17 cellular contexts compared by ENCODE assay signal in the genomic region with DNA sequence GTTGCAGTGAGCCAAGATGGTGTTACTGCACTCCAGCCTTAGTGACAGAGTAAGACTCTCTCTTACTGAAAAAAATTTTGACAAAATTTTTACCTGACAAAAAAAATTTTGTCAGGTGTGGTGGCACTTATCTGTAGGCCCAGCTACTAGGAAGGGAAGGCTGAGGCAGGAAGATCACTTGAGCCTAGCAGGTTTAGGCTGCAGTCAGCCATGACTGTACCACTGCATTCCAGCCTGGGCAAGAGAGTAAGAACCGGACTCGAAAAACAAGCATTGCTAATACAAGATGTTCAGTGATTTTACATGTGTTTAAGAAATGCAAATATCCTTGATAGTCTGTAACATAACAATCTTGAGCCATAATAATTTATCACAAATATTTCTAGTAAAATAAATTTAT. TPM values are rescaled to one million over a fixed set of nuclear protein-coding genes. Genes with fewer than 3 reads are reported as not detected.
DNase-seq lines count a peak whose midpoint lies in the region; ATAC-seq and TF ChIP-seq lines count a peak whose summit lies in the region.
"Had no signal": no experiment of that assay in that cellular context is flagged by ENCODE, and none has a peak within 500 bp of the region (broad histone marks: within the 10 kb centered on the region; RNA-seq: fewer than 3 reads in every experiment).

No MANE protein-coding gene starts in this region.

- H3K27me3 Mint-ChIP-seq in activated naive CD4-positive, alpha-beta T cell treated with anti-CD3 and anti-CD28 coated beads for 36 hours (ENCODE audit: low read depth): no peaks in the 10 kb centered on the region
- no peaks in the 10 kb centered on the region for H3K27me3 Mint-ChIP-seq in memory B cell
- H3K27me3 Mint-ChIP-seq: B cell; CD4-positive, alpha-beta T cell had no signal

- H3K9me3 Mint-ChIP-seq in activated naive CD4-positive, alpha-beta T cell treated with anti-CD3 and anti-CD28 coated beads for 36 hours: no peaks in the 10 kb centered on the region
- H3K9me3 Mint-ChIP-seq in activated naive CD4-positive, alpha-beta T cell treated with anti-CD3 and anti-CD28 coated beads, Interleukin-2, amount 50 U/mL, for 72 hours: no peaks in the 10 kb centered on the region
- no peaks in the 10 kb centered on the region for H3K9me3 Mint-ChIP-seq in memory B cell
- H3K9me3 Mint-ChIP-seq: CD4-positive, alpha-beta T cell; CD8-positive, alpha-beta T cell had no signal

- DNase-seq in activated naive CD4-positive, alpha-beta T cell treated with anti-CD3 and anti-CD28 coated beads for 36 hours: no peak
- DNase-seq in activated naive CD4-positive, alpha-beta T cell treated with anti-CD3 and anti-CD28 coated beads, Interleukin-2, amount 50 U/mL, for 72 hours (ENCODE audit: low spot score in 2 of 2): no peak
- DNase-seq in memory B cell (ENCODE audit: low spot score in 2 of 2) (no peak), MV-4-11 (lab: John Stamatoyannopoulos, UW) (no peak), left lung (no peak)
- DNase-seq: AML-193; Caco-2; Calu3; CD4-positive, alpha-beta T cell; CD8-positive, alpha-beta T cell; DMS79 treated with DMSO at 0.1 percent for 48 hours; GF-D8 had no signal

- no peak overlapping the region for H3K4me3 ChIP-seq in left lung
- H3K4me3 ChIP-seq: A549; BLaER1 treated with 17β-estradiol and CSF1 and Interleukin-3, amounts not matched to agents 10 nM and 100 nM had no signal

- H3K27ac Mint-ChIP-seq in activated naive CD4-positive, alpha-beta T cell treated with anti-CD3 and anti-CD28 coated beads for 36 hours: peak overlapping the region; percentile 24
- no peak overlapping the region for H3K27ac Mint-ChIP-seq in activated naive CD4-positive, alpha-beta T cell treated with anti-CD3 and anti-CD28 coated beads, Interleukin-2, amount 50 U/mL, for 72 hours
- H3K27ac Mint-ChIP-seq in memory B cell: peak overlapping the region; percentile 75
- H3K27ac Mint-ChIP-seq: B cell; CD4-positive, alpha-beta T cell; CD8-positive, alpha-beta T cell had no signal

- CTCF ChIA-PET in activated naive CD4-positive, alpha-beta T cell treated with anti-CD3 and anti-CD28 coated beads for 36 hours (lab: Charles Lee): interaction anchor here (0.7 kb wide), 1 partner anchor 562 kb away, joined by 3 read pairs; no protein-coding TSS in a partner anchor

- intact Hi-C loops in activated naive CD4-positive, alpha-beta T cell treated with anti-CD3 and anti-CD28 coated beads for 36 hours (cut with micrococcal nuclease): no loop called here
- intact Hi-C loops in left lung (cut with DNase I): no loop called here

- no peak overlapping the region for H3K27ac ChIP-seq in left lung
- H3K27ac ChIP-seq: 22Rv1; A549; BLaER1 treated with 17β-estradiol and CSF1 and Interleukin-3, amounts not matched to agents 10 nM and 100 nM; C4-2B had no signal

- peaks cover 20% of the 10 kb centered on the region for H3K36me3 Mint-ChIP-seq in activated naive CD4-positive, alpha-beta T cell treated with anti-CD3 and anti-CD28 coated beads for 36 hours (ENCODE audit: low read depth)
- H3K36me3 Mint-ChIP-seq in activated naive CD4-positive, alpha-beta T cell treated with anti-CD3 and anti-CD28 coated beads, Interleukin-2, amount 50 U/mL, for 72 hours: no peaks in the 10 kb centered on the region
- peaks cover 23% of the 10 kb centered on the region for H3K36me3 Mint-ChIP-seq in memory B cell

- H3K4me3 Mint-ChIP-seq in activated naive CD4-positive, alpha-beta T cell treated with anti-CD3 and anti-CD28 coated beads for 36 hours: no peak overlapping the region
- no peak overlapping the region for H3K4me3 Mint-ChIP-seq in memory B cell
- H3K4me3 Mint-ChIP-seq: B cell; CD4-positive, alpha-beta T cell; CD8-positive, alpha-beta T cell had no signal

- H3K9me3 ChIP-seq in left lung: no peaks in the 10 kb centered on the region
- H3K9me3 ChIP-seq: A549; BLaER1 treated with 17β-estradiol and CSF1 and Interleukin-3, amounts not matched to agents 10 nM and 100 nM; Caco-2 had no signal

- H3K4me1 ChIP-seq in left lung: no peaks in the 10 kb centered on the region
- H3K4me1 ChIP-seq: A549, Caco-2 had no signal

- no peaks in the 10 kb centered on the region for H3K27me3 ChIP-seq in left lung
- H3K27me3 ChIP-seq: BLaER1 treated with 17β-estradiol and CSF1 and Interleukin-3, amounts not matched to agents 10 nM and 100 nM had no signal

- peaks cover 0 to 83% of the 10 kb centered on the region in 2 donors for H3K36me3 ChIP-seq in left lung

- no peak for TF ChIP-seq CTCF in left lung (IDR thresholded peaks at IDR 0.05)

- peaks cover 7% of the 10 kb centered on the region for H3K4me1 Mint-ChIP-seq in activated naive CD4-positive, alpha-beta T cell treated with anti-CD3 and anti-CD28 coated beads for 36 hours (ENCODE audit: low read depth)
- peaks cover 2% of the 10 kb centered on the region for H3K4me1 Mint-ChIP-seq in memory B cell
- H3K4me1 Mint-ChIP-seq: B cell had no signal

- no peak for ATAC-seq in activated naive CD4-positive, alpha-beta T cell treated with anti-CD3 and anti-CD28 coated beads, Interleukin-2, amount 50 U/mL, for 72 hours
- ATAC-seq in memory B cell (ENCODE audit: low read depth) (no peak), left lung (no peak)
- ATAC-seq: A549; CD8-positive, alpha-beta T cell had no signal

RNA-seq across cellular contexts. Expression of gene USP48, which starts 46.9 kb away (rescaled TPM):
- total RNA-seq in activated naive CD4-positive, alpha-beta T cell treated with anti-CD3 and anti-CD28 coated beads for 36 hours: 10 to 100 TPM; 89.9 to 93.4 TPM
- total RNA-seq in activated naive CD4-positive, alpha-beta T cell treated with anti-CD3 and anti-CD28 coated beads, Interleukin-2, amount 50 U/mL, for 72 hours: 100 to 1,000 TPM; 118 to 133 TPM
- total RNA-seq in left lung: 10 to 100 TPM; 57.9 to 58.0 TPM

Comparison
In these comparisons a context has a peak if more than half of its experiments do, and no peak if none do; other contexts are left out.
1. H3K27ac Mint-ChIP-seq: peak in activated naive CD4-positive, alpha-beta T cell treated with anti-CD3 and anti-CD28 coated beads for 36 hours (single experiment) and memory B cell (single experiment); none in activated naive CD4-positive, alpha-beta T cell treated with anti-CD3 and anti-CD28 coated beads, Interleukin-2, amount 50 U/mL, for 72 hours (0 of 2).